Comparison of ENCODE assay signal across 31 cellular contexts in the genomic region with DNA sequence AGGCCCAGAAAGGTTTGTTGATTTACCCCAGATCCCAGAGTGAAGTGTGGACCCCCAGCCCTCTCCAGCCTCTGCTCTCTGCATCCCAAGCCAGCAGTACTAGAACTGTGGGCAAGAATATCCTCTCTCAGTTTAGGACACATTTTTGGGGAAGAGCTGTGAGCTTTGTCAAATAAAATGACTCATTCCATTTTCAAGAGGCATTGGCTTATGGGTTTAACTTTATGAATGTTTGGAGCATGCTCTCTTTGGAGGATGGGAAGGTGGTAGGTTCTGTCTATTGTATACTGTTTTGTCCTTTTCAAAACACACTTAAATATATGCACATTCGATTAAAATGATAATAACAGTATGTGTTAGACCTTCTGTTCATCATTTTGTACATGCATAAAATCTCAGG.
DNase-seq lines count a peak whose midpoint lies in the region; ATAC-seq, FAIRE-seq and TF ChIP-seq lines count a peak whose summit lies in the region.
"Had no signal": no experiment of that assay in that cellular context is flagged by ENCODE, and none has a peak within 500 bp of the region (broad histone marks: within the 10 kb centered on the region; RNA-seq: fewer than 3 reads in every experiment).

No MANE protein-coding gene starts in this region.

- DNase-seq in HS-5 (ENCODE audit: low read depth) (peak; percentile 0), K562 (ENCODE audit: extremely low read depth in 1 of 4, low spot score in 3 of 4) (no peak), upper lobe of right lung (no peak), NCI-H226 (no peak), dorsolateral prefrontal cortex (no peak)
- DNase-seq in effector memory CD8-positive, alpha-beta T cell: no peak
- DNase-seq: activated CD4-positive, alpha-beta T cell treated with anti-CD3 and anti-CD28 coated beads, Interleukin-2, amount 10 ng/mL, durations not matched to agents 24 days and 14 days; activated effector memory CD4-positive, alpha-beta T cell treated with anti-CD3 and anti-CD28 coated beads, Interleukin-2, amount 50 U/mL, for 16 hours; activated T-cell treated with anti-CD3 and anti-CD28 coated beads, Interleukin-2, amount 50 U/mL, for 1 hour; Calu3; CD4-positive, CD25-positive, alpha-beta regulatory T cell; effector CD4-positive, alpha-beta T cell; H9; heart left ventricle; midbrain; naive B cell; NCI-H1436; NCI-H2081; NCI-H2227 treated with DMSO at 0.1 percent for 48 hours; NCI-H526 treated with DMSO at 0.1 percent for 48 hours; PC-9; Right ventricle myocardium superior; stimulated activated CD4-positive, alpha-beta T cell treated with anti-CD3 and anti-CD28 coated beads, Interleukin-4, amount 100 ng/mL, for 24 hours; substantia nigra; T-helper 9 cell had no signal

- BruUV-seq in K562 (replicated peaks; lab: Mats Ljungman, UMichigan): no TSS peak

- H2AFZ ChIP-seq in K562 (ENCODE audit: low read depth, low read length): no peak overlapping the region
- H2AFZ ChIP-seq: PC-9 had no signal

- H3K79me2 ChIP-seq in K562 (ENCODE audit: control insufficient read depth, insufficient read depth, low read length): no peaks in the 10 kb centered on the region

- no peaks in the 10 kb centered on the region for H3K36me3 ChIP-seq in BLaER1 treated with 17β-estradiol and CSF1 and Interleukin-3, amounts not matched to agents 10 nM and 100 nM
- H3K36me3 ChIP-seq in K562 (ENCODE audit: control insufficient read depth, insufficient read depth, low read length) (no peaks in the 10 kb centered on the region), mesodermal cell (ENCODE audit: control insufficient read depth, insufficient read depth, low read length) (no peaks in the 10 kb centered on the region), upper lobe of right lung (no peaks in the 10 kb centered on the region)
- H3K36me3 ChIP-seq: prostate gland, right lobe of liver had no signal

- no peak overlapping the region for H3K4me3 ChIP-seq in BLaER1 treated with 17β-estradiol and CSF1 and Interleukin-3, amounts not matched to agents 10 nM and 100 nM
- H3K4me3 ChIP-seq in K562 (no peak overlapping the region), mesodermal cell (ENCODE audit: extremely low read depth, insufficient read depth, low read length, poor library complexity, severe bottlenecking) (no peak overlapping the region), upper lobe of right lung (no peak overlapping the region), dorsolateral prefrontal cortex (no peak overlapping the region)
- H3K4me3 ChIP-seq: heart left ventricle, PC-9, prostate gland, right lobe of liver had no signal

- in situ Hi-C loops in K562 (cut with MboI): no loop called here

- H3K27ac ChIP-seq in BLaER1 treated with 17β-estradiol and CSF1 and Interleukin-3, amounts not matched to agents 10 nM and 100 nM: peak overlapping the region in 3 of 11 experiments; percentile 8 to 50 (median 45); a peak in 4 of 22 replicates
- H3K27ac ChIP-seq in K562 (ENCODE audit: extremely low read depth, low read depth, low read length): no peak overlapping the region
- H3K27ac ChIP-seq in mesodermal cell (ENCODE audit: low read depth, low read length, severe bottlenecking): peak overlapping the region; percentile 71
- H3K27ac ChIP-seq in upper lobe of right lung: no peak overlapping the region
- H3K27ac ChIP-seq in dorsolateral prefrontal cortex: peak overlapping the region in 17 of 59 donors; percentile 0 to 56 (median 24)
- H3K27ac ChIP-seq: PC-9, prostate gland, right lobe of liver had no signal

- no peak overlapping the region for H3K27ac Mint-ChIP-seq in effector memory CD8-positive, alpha-beta T cell
- H3K27ac Mint-ChIP-seq: activated CD4-positive, alpha-beta T cell treated with anti-CD3 and anti-CD28 coated beads, Interleukin-2, amount 10 ng/mL, durations not matched to agents 24 days and 14 days; activated naive CD8-positive, alpha-beta T cell; CD4-positive, CD25-positive, alpha-beta regulatory T cell; H9; naive B cell had no signal

- ATAC-seq in K562 (no peak), upper lobe of right lung (no peak)
- no peak for ATAC-seq in effector memory CD8-positive, alpha-beta T cell (replicated peaks)

- H3K9me1 ChIP-seq in K562 (ENCODE audit: control insufficient read depth, insufficient read depth, low read length): no peaks in the 10 kb centered on the region

- intact Hi-C loops in K562 (cut with micrococcal nuclease) (no loop called here), upper lobe of right lung (cut with DNase I) (loop anchor here (10.0 kb wide), 1 partner anchor 92 kb away; no protein-coding TSS in a partner anchor), dorsolateral prefrontal cortex (cut with DNase I) (no loop called here)

- H3K36me3 Mint-ChIP-seq in effector memory CD8-positive, alpha-beta T cell (ENCODE audit: insufficient read depth): peaks cover 2% of the 10 kb centered on the region
- H3K36me3 Mint-ChIP-seq: activated naive CD8-positive, alpha-beta T cell; CD4-positive, CD25-positive, alpha-beta regulatory T cell; naive B cell had no signal

- CTCF ChIA-PET in K562 (lab: Yijun Ruan, JAX; ENCODE audit: low intra/inter-chr PET ratio): interaction anchor here (1.3 kb wide), 1 partner anchor 165 kb away, joined by 5 read pairs; no protein-coding TSS in a partner anchor

- H3K27me3 Mint-ChIP-seq in effector memory CD8-positive, alpha-beta T cell: peaks cover 52 to 98% of the 10 kb centered on the region in 2 donors

- WGBS in K562 (ENCODE audit: insufficient coverage, low coverage, missing lambda C conversion rate): 0% methylated on average over 1 of the region's 1 CpG
- WGBS in mesodermal cell (ENCODE audit: insufficient coverage in 2 of 2), 2 experiments: no CpG with 5 or more reads among the region's 1 CpG

- no peak for TF ChIP-seq EP300 in K562 (IDR thresholded peaks at IDR 0.05; ENCODE audit: low read length)

- TF ChIP-seq CTCF in K562 (IDR thresholded peaks at IDR 0.05 in 2 of 3, conservative IDR thresholded peaks at IDR 0.05 in 1 of 3; ENCODE audit: insufficient read depth in 2 of 3, low read depth in 1 of 3, low read length in 3 of 3) (no peak), upper lobe of right lung (IDR thresholded peaks at IDR 0.05) (no peak), dorsolateral prefrontal cortex (IDR thresholded peaks at IDR 0.05 in 54 of 56, conservative IDR thresholded peaks at IDR 0.05 in 2 of 56; ENCODE audit: low read depth in 1 of 56, partially characterized antibody in 56 of 56) (no peak)

- TF ChIP-seq RAD21 in K562 (CRISPR knock-in tag; conservative IDR thresholded peaks at IDR 0.05 in 1 of 2, IDR thresholded peaks at IDR 0.05 in 1 of 2): no peak

- no peaks in the 10 kb centered on the region for H3K27me3 ChIP-seq in BLaER1 treated with 17β-estradiol and CSF1 and Interleukin-3, amounts not matched to agents 10 nM and 100 nM
- H3K27me3 ChIP-seq in K562 (ENCODE audit: control insufficient read depth in 2 of 2, insufficient read depth in 2 of 2, low read length in 2 of 2): peaks cover 8 to 67% of the 10 kb centered on the region in 2 experiments
- no peaks in the 10 kb centered on the region for H3K27me3 ChIP-seq in upper lobe of right lung
- H3K27me3 ChIP-seq in dorsolateral prefrontal cortex: no peaks in the 10 kb centered on the region
- H3K27me3 ChIP-seq: heart left ventricle, right lobe of liver had no signal

- peaks cover 1 to 4% of the 10 kb centered on the region in 2 donors for H3K4me1 Mint-ChIP-seq in effector memory CD8-positive, alpha-beta T cell (ENCODE audit: low read depth in 2 of 2)
- H3K4me1 Mint-ChIP-seq: CD4-positive, CD25-positive, alpha-beta regulatory T cell had no signal

- peak; percentile 15 for FAIRE-seq in K562 (lab: Jason Lieb, UNC)
- FAIRE-seq: keratinocyte had no signal

- peaks cover 0 to 8% (median 0%) of the 10 kb centered on the region in 11 experiments; a peak in 1 of 22 replicates for H4K20me1 ChIP-seq in BLaER1 treated with 17β-estradiol and CSF1 and Interleukin-3, amounts not matched to agents 10 nM and 100 nM
- H4K20me1 ChIP-seq in K562 (replicated peaks; ENCODE audit: control insufficient read depth, insufficient read depth, low read length): peaks cover 5% of the 10 kb centered on the region; the same call in 1 of the 2 replicates

- H3K9me3 ChIP-seq in BLaER1 treated with 17β-estradiol and CSF1 and Interleukin-3, amounts not matched to agents 10 nM and 100 nM (replicated peaks in 1 of 11): no peaks in the 10 kb centered on the region
- H3K9me3 ChIP-seq in K562 (replicated peaks; ENCODE audit: control insufficient read depth, insufficient read depth, low read depth, low read length): no peaks in the 10 kb centered on the region
- no peaks in the 10 kb centered on the region for H3K9me3 ChIP-seq in mesodermal cell (ENCODE audit: control insufficient read depth, low read length)
- H3K9me3 ChIP-seq in upper lobe of right lung: no peaks in the 10 kb centered on the region
- H3K9me3 ChIP-seq: heart left ventricle, prostate gland, right lobe of liver had no signal

- H3K9ac ChIP-seq in BLaER1 treated with 17β-estradiol and CSF1 and Interleukin-3, amounts not matched to agents 10 nM and 100 nM: no peak overlapping the region
- no peak overlapping the region for H3K9ac ChIP-seq in K562 (ENCODE audit: insufficient read depth in 1 of 2, low read depth in 2 of 2, low read length in 2 of 2)

- H3K4me1 ChIP-seq in BLaER1 treated with 17β-estradiol and CSF1 and Interleukin-3, amounts not matched to agents 10 nM and 100 nM: peaks cover 29 to 48% (median 39%) of the 10 kb centered on the region in 10 experiments
- H3K4me1 ChIP-seq in K562 (replicated peaks in 1 of 2; ENCODE audit: control insufficient read depth in 2 of 2, insufficient read depth in 2 of 2, low read length in 2 of 2) (peaks cover 4 to 12% of the 10 kb centered on the region in 2 experiments; a peak in 3 of 5 replicates), mesodermal cell (ENCODE audit: control insufficient read depth, insufficient read depth, low read length, poor library complexity, severe bottlenecking) (peaks cover 21% of the 10 kb centered on the region), upper lobe of right lung (no peaks in the 10 kb centered on the region)
- H3K4me1 ChIP-seq: prostate gland, right lobe of liver had no signal

- peak overlapping the region in 9 of 11 experiments; percentile 4 to 79 (median 57); a peak in 12 of 22 replicates for H3K4me2 ChIP-seq in BLaER1 treated with 17β-estradiol and CSF1 and Interleukin-3, amounts not matched to agents 10 nM and 100 nM
- H3K4me2 ChIP-seq in K562 (ENCODE audit: insufficient read depth, low read length): no peak overlapping the region
- H3K4me2 ChIP-seq: PC-9 had no signal

- H3K9me3 Mint-ChIP-seq in effector memory CD8-positive, alpha-beta T cell: no peaks in the 10 kb centered on the region
- H3K9me3 Mint-ChIP-seq: activated CD4-positive, alpha-beta T cell treated with anti-CD3 and anti-CD28 coated beads, Interleukin-2, amount 10 ng/mL, durations not matched to agents 24 days and 14 days; CD4-positive, CD25-positive, alpha-beta regulatory T cell; H9; naive B cell had no signal

- H3K4me3 Mint-ChIP-seq in effector memory CD8-positive, alpha-beta T cell: no peak overlapping the region
- H3K4me3 Mint-ChIP-seq: activated CD4-positive, alpha-beta T cell treated with anti-CD3 and anti-CD28 coated beads, Interleukin-2, amount 10 ng/mL, durations not matched to agents 24 days and 14 days; activated naive CD8-positive, alpha-beta T cell; CD4-positive, CD25-positive, alpha-beta regulatory T cell; H9; naive B cell had no signal

- no peak for TF ChIP-seq POLR2A in K562 (conservative IDR thresholded peaks at IDR 0.05)

- POLR2A ChIA-PET in K562 (lab: Yijun Ruan, JAX): interaction anchor here (0.7 to 0.9 kb wide), 4 partner anchors 13 to 293 kb away, joined by 3 to 4 read pairs (median 4); no protein-coding TSS in a partner anchor
